19 cellular contexts compared by ENCODE assay signal in the genomic region with DNA sequence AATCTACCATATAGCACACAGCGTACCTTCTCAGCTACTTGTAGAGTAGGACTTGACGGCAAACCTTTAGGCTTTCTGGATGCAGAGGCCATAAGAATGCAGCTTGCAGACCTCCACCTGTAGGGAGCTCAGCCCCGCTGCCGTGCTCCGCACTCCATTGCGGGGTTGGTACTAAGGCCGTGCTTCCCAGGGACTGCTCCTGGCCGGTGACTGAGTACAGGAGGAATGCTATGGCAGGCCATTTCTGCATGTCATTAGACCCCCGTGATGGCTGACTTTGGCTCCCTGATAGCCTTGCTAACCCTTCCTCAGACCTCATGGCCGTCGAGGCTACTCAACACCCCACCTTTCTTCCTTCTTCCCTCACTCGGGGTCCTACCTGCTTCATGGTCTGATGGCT.
"Had no signal": no experiment of that assay in that cellular context is flagged by ENCODE, and none has a peak within 500 bp of the region (broad histone marks: within the 10 kb centered on the region; RNA-seq: fewer than 3 reads in every experiment).

No MANE protein-coding gene starts in this region.

- H3K27ac ChIP-seq: dorsolateral prefrontal cortex, gastrocnemius medialis, heart right ventricle, neural progenitor cell, pancreas had no signal

- H3K9me3 ChIP-seq: gastrocnemius medialis, heart right ventricle, pancreas had no signal

- H3K4me2 ChIP-seq: neural progenitor cell had no signal

- H3K27me3 Mint-ChIP-seq: progenitor cell of endocrine pancreas, type B pancreatic cell had no signal

- H3K4me3 ChIP-seq: dorsolateral prefrontal cortex, gastrocnemius medialis, heart right ventricle, neural progenitor cell, pancreas had no signal

- H3K36me3 Mint-ChIP-seq: mesothelial cell of epicardium; natural killer cell treated with Interleukin-12 subunit alpha and Interleukin-12 subunit beta and Interleukin-15 and Interleukin-18, amount 100 ng/mL, for 72 hours; neural progenitor cell; type B pancreatic cell had no signal

- H3K4me1 Mint-ChIP-seq: neural progenitor cell had no signal

- H3K4me1 ChIP-seq: gastrocnemius medialis, pancreas had no signal

- H3K9ac ChIP-seq: neural progenitor cell had no signal

- H3K27me3 ChIP-seq: dorsolateral prefrontal cortex, gastrocnemius medialis, heart right ventricle, neural progenitor cell, pancreas had no signal

- H3K4me3 Mint-ChIP-seq: mesothelial cell of epicardium; natural killer cell treated with Interleukin-12 subunit alpha and Interleukin-12 subunit beta and Interleukin-15 and Interleukin-18, amount 100 ng/mL, for 72 hours; neural progenitor cell; type B pancreatic cell had no signal

- ATAC-seq: esophagus mucosa; gastrocnemius medialis; heart right ventricle; left lobe of liver; natural killer cell treated with Interleukin-12 subunit alpha and Interleukin-12 subunit beta and Interleukin-15 and Interleukin-18, amount 100 ng/mL, for 72 hours; pancreas; right cardiac atrium had no signal

- H3K27ac Mint-ChIP-seq: mesothelial cell of epicardium; natural killer cell treated with Interleukin-12 subunit alpha and Interleukin-12 subunit beta and Interleukin-15 and Interleukin-18, amount 100 ng/mL, for 72 hours; neural progenitor cell; progenitor cell of endocrine pancreas; type B pancreatic cell had no signal

- H3K9me3 Mint-ChIP-seq: mesothelial cell of epicardium; natural killer cell treated with Interleukin-12 subunit alpha and Interleukin-12 subunit beta and Interleukin-15 and Interleukin-18, amount 100 ng/mL, for 72 hours; neural progenitor cell; type B pancreatic cell had no signal

- H3K36me3 ChIP-seq: gastrocnemius medialis, heart right ventricle, neural progenitor cell, pancreas had no signal

- DNase-seq: cortex of kidney; dorsolateral prefrontal cortex; effector CD8-positive, alpha-beta T cell; gastrocnemius medialis; heart right ventricle; hypothalamus; occipital lobe; pancreas; right cardiac atrium; small intestine; stimulated activated CD4-positive, alpha-beta T cell treated with anti-CD3 and anti-CD28 coated beads, Interleukin-12 subunit alpha, Interleukin-12 subunit beta, amount 100 ng/mL, for 4 hours; stimulated activated naive CD4-positive, alpha-beta T cell treated with Interleukin-2 at 50 U/mL for 16 hours had no signal
